11 cellular contexts compared by ENCODE assay signal in genomic region chr11:104151404-104152204, GRCh38. TPM values are rescaled to one million over a fixed set of nuclear protein-coding genes. Genes with fewer than 3 reads are reported as not detected.
DNase-seq lines count a peak whose midpoint lies in the region; ATAC-seq, FAIRE-seq and TF ChIP-seq lines count a peak whose summit lies in the region.
"Had no signal": no experiment of that assay in that cellular context is flagged by ENCODE, and none has a peak within 500 bp of the region (broad histone marks: within the 10 kb centered on the region; RNA-seq: fewer than 3 reads in every experiment).

No MANE protein-coding gene starts in this region.

- no TSS peak for BruUV-seq in OCI-LY7 (replicated peaks; lab: Mats Ljungman, UMichigan)

- POLR2A ChIA-PET in A549 (lab: Yijun Ruan, JAX) (no interaction called here), OCI-LY7 (lab: Charles Lee) (interaction anchor here (0.6 to 2.5 kb wide), 4 partner anchors 12 to 1441 kb away, joined by 3 to 28 read pairs (median 6); partner anchors contain the start of gene PDGFD)

- H3K9me2 ChIP-seq in OCI-LY7 (ENCODE audit: insufficient read depth, low read length) = no peaks in the 10 kb centered on the region

- no peaks in the 10 kb centered on the region for H3K9me3 Mint-ChIP-seq in activated T-cell treated with anti-CD3 and anti-CD28 coated beads, Interleukin-2, amount 50 U/mL, for 4 hours

- TF ChIP-seq CTCF in A549 (IDR thresholded peaks at IDR 0.05) = no peak; the same call in 2 of the 3 replicates
- TF ChIP-seq CTCF in GM06990 (IDR thresholded peaks at IDR 0.05; ENCODE audit: insufficient read depth, low read length, poor library complexity, severe bottlenecking) = peak; percentile 33
- peak; percentile 82 for TF ChIP-seq CTCF in OCI-LY7 (conservative IDR thresholded peaks at IDR 0.05; ENCODE audit: low read length)

- H3K36me3 ChIP-seq in GM06990 (ENCODE audit: control insufficient read depth, insufficient read depth, low read length) (no peaks in the 10 kb centered on the region), OCI-LY7 (ENCODE audit: insufficient read depth, low read length) (no peaks in the 10 kb centered on the region)
- H3K36me3 ChIP-seq: vagina had no signal

- H3K36me3 Mint-ChIP-seq in activated T-cell treated with anti-CD3 and anti-CD28 coated beads, Interleukin-2, amount 50 U/mL, for 4 hours (ENCODE audit: insufficient read depth) = no peaks in the 10 kb centered on the region

- no peak overlapping the region for H3K4me2 ChIP-seq in A549
- H3K4me2 ChIP-seq in OCI-LY7 (ENCODE audit: low read length) = peak overlapping the region; percentile 57

- no peaks in the 10 kb centered on the region for H3K27me3 ChIP-seq in GM06990 (replicated peaks; ENCODE audit: control insufficient read depth, insufficient read depth, low read length)
- H3K27me3 ChIP-seq: vagina had no signal

- peak overlapping the region; percentile 57 for H2AFZ ChIP-seq in OCI-LY7 (ENCODE audit: low read length)

- no peak overlapping the region for H3K4me3 ChIP-seq in A549
- no peak overlapping the region for H3K4me3 ChIP-seq in GM06990 (replicated peaks; ENCODE audit: low read depth, low read length)
- no peak overlapping the region for H3K4me3 ChIP-seq in OCI-LY7 (ENCODE audit: low read depth, low read length, poor library complexity, severe bottlenecking)
- H3K4me3 ChIP-seq: vagina had no signal

- peaks cover 3% of the 10 kb centered on the region; the same call in 1 of the 2 replicates for H3K79me2 ChIP-seq in OCI-LY7 (ENCODE audit: insufficient read depth, low read depth, low read length)

- FAIRE-seq in A549 (lab: Jason Lieb, UNC) (no peak), HTR-8/SVneo (lab: Jason Lieb, UNC) (no peak)

- no peak overlapping the region for H3K27ac ChIP-seq in A549
- no peak overlapping the region for H3K27ac ChIP-seq in OCI-LY7 (ENCODE audit: low read depth, low read length, poor library complexity, severe bottlenecking)
- H3K27ac ChIP-seq: vagina had no signal

- peak; percentile 22 to 25; a peak in 2 of 5 replicates for TF ChIP-seq RAD21 in A549 (conservative IDR thresholded peaks at IDR 0.05 in 1 of 2, IDR thresholded peaks at IDR 0.05 in 1 of 2)

- 77% methylated on average over 8 of the region's 8 CpGs for WGBS in A549 (ENCODE audit: missing lambda C conversion rate)

- H3K27me3 Mint-ChIP-seq in activated T-cell treated with anti-CD3 and anti-CD28 coated beads, Interleukin-2, amount 50 U/mL, for 4 hours (ENCODE audit: low read depth) = peaks cover 1% of the 10 kb centered on the region

- no peak for TF ChIP-seq EP300 in A549 (IDR thresholded peaks at IDR 0.05)

- 0 out of 3 replicates have a peak, but pooled peaks cover 4% of the 10 kb centered on the region for H3K9me3 ChIP-seq in A549
- H3K9me3 ChIP-seq in OCI-LY7 (ENCODE audit: low read length) = no peaks in the 10 kb centered on the region
- H3K9me3 ChIP-seq: vagina had no signal

- H4K20me1 ChIP-seq in OCI-LY7 (ENCODE audit: insufficient read depth, low read length) = no peaks in the 10 kb centered on the region

- CTCF ChIA-PET in A549 (lab: Yijun Ruan, JAX) = interaction anchor here (1.1 kb wide), 1 partner anchor 16 kb away, joined by 3 read pairs; no protein-coding TSS in a partner anchor
- CTCF ChIA-PET in OCI-LY7 (lab: Charles Lee; ENCODE audit: unreplicated experiment) = no interaction called here

- H3K4me1 ChIP-seq in A549 (peaks cover 17% of the 10 kb centered on the region), OCI-LY7 (ENCODE audit: insufficient read depth, low read length, poor library complexity, severe bottlenecking) (peaks cover 21% of the 10 kb centered on the region)

- no peak for ATAC-seq in A549
- no peak for ATAC-seq in activated T-cell treated with anti-CD3 and anti-CD28 coated beads, Interleukin-2, amount 50 U/mL, for 4 hours
- ATAC-seq in GM21528 (IDR thresholded peaks at IDR 0.05; ENCODE audit: low FRiP score, unreplicated experiment) = no peak

- no peak overlapping the region for H3K4me3 Mint-ChIP-seq in activated T-cell treated with anti-CD3 and anti-CD28 coated beads, Interleukin-2, amount 50 U/mL, for 4 hours

- intact Hi-C loops in OCI-LY7 (cut with micrococcal nuclease; ENCODE audit: unreplicated experiment) = loop anchor here (1.0 to 5.0 kb wide), 2 partner anchors 181 to 469 kb away; no protein-coding TSS in a partner anchor

- TF ChIP-seq POLR2A in A549 (IDR thresholded peaks at IDR 0.05; ENCODE audit: low read length) = no peak

- DNase-seq in A549 (ENCODE audit: low read depth in 1 of 2, low spot score in 1 of 2) = no peak
- no peak for DNase-seq in GM06990 (ENCODE audit: extremely low read depth, insufficient read length)
- peak; percentile 38 for DNase-seq in OCI-LY7 (ENCODE audit: low spot score)
- DNase-seq in fibroblast of peridontal ligament (ENCODE audit: extremely low read depth) = peak; percentile 42
- DNase-seq in HTR-8/SVneo (ENCODE audit: insufficient read length, low spot score) = no peak
- DNase-seq in activated T-cell treated with anti-CD3 and anti-CD28 coated beads, Interleukin-2, amount 50 U/mL, for 4 hours = no peak
- DNase-seq in NCI-H187 treated with DMSO at 0.1 percent for 48 hours (lab: John Stamatoyannopoulos, UW) = no peak
- DNase-seq: stimulated activated CD4-positive, alpha-beta T cell treated with anti-CD3 and anti-CD28 coated beads, Interleukin-15, amount 100 ng/mL, for 24 hours; T1000 had no signal

- peaks cover 3% of the 10 kb centered on the region for H3K4me1 Mint-ChIP-seq in activated T-cell treated with anti-CD3 and anti-CD28 coated beads, Interleukin-2, amount 50 U/mL, for 4 hours (ENCODE audit: low read depth)

TF ChIP-seq in A549, 52 proteins besides CTCF, POLR2A, EP300 and RAD21 (continues in another document):
- TF ChIP-seq, protein P1, sequence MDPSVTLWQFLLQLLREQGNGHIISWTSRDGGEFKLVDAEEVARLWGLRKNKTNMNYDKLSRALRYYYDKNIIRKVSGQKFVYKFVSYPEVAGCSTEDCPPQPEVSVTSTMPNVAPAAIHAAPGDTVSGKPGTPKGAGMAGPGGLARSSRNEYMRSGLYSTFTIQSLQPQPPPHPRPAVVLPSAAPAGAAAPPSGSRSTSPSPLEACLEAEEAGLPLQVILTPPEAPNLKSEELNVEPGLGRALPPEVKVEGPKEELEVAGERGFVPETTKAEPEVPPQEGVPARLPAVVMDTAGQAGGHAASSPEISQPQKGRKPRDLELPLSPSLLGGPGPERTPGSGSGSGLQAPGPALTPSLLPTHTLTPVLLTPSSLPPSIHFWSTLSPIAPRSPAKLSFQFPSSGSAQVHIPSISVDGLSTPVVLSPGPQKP (IDR thresholded peaks at IDR 0.05; ENCODE audit: low read depth, low read length) = no peak
- TF ChIP-seq FOSB (CRISPR knock-in tag; IDR thresholded peaks at IDR 0.05) (no peak), FOSL2 (IDR thresholded peaks at IDR 0.05) (no peak), FOSL2 (CRISPR knock-in tag; IDR thresholded peaks at IDR 0.05) (no peak), JUN (IDR thresholded peaks at IDR 0.05) (no peak), REST (IDR thresholded peaks at IDR 0.05) (no peak), EHF (CRISPR knock-in tag; IDR thresholded peaks at IDR 0.05) (no peak), FOXS1 (CRISPR knock-in tag; IDR thresholded peaks at IDR 0.05) (no peak), HOXA7 (CRISPR knock-in tag; IDR thresholded peaks at IDR 0.05) (no peak), HOXB13 (CRISPR knock-in tag; IDR thresholded peaks at IDR 0.05; ENCODE audit: low read depth) (no peak), ESRRA (IDR thresholded peaks at IDR 0.05; ENCODE audit: borderline replicate concordance, low read length) (no peak), RCOR1 (IDR thresholded peaks at IDR 0.05; ENCODE audit: low read depth, low read length) (no peak), NPAS2 (CRISPR knock-in tag; IDR thresholded peaks at IDR 0.05; ENCODE audit: borderline replicate concordance) (no peak), ZSCAN20 (CRISPR knock-in tag; IDR thresholded peaks at IDR 0.05) (no peak)

RNA-seq across cellular contexts. Expression of gene PDGFD, which starts 12.3 kb away (rescaled TPM):
- polyA plus RNA-seq in A549 (2011; rRNA removed) = 29.7 TPM in 2 replicates
- 5.4 and 7.3 TPM in 2 replicates for polyA plus RNA-seq in A549 (2012; cell fraction: cytosol; rRNA removed)
- 4.6 and 5.4 TPM in 2 replicates for polyA plus RNA-seq in A549 (2012; cell fraction: nucleus; rRNA removed)
- 10.6 to 12.9 TPM (median 11.1 TPM) in 3 replicates for polyA plus RNA-seq in A549 (2017; fragmentation: RNase III; extraction: RNeasy Plus Mini Kit Qiagen cat#74134 plus additional on column Dnase treatment)
- 11.2 and 11.9 TPM in 2 replicates for polyA minus RNA-seq in A549 (2011; rRNA and poly(A)+ RNA removed)
- 0.98 and 1.0 TPM in 2 replicates for total RNA-seq in OCI-LY7 (2014; rRNA removed; shearing (Covaris generic))
- total RNA-seq in OCI-LY7 (2022) = 6.0 and 8.8 TPM in 2 replicates
- total RNA-seq in activated T-cell treated with anti-CD3 and anti-CD28 coated beads, Interleukin-2, amount 50 U/mL, for 4 hours = under 1 TPM; 0.05 to 0.16 (median 0.10) TPM

Comparison
In these comparisons a context has a peak if more than half of its experiments do, and no peak if none do; other contexts are left out.
1. DNase-seq: peak in OCI-LY7 (single experiment) and fibroblast of peridontal ligament (single experiment); none in A549 (0 of 2), GM06990 (single experiment), HTR-8/SVneo (single experiment), activated T-cell treated with anti-CD3 and anti-CD28 coated beads, Interleukin-2, amount 50 U/mL, for 4 hours (single experiment) and NCI-H187 treated with DMSO at 0.1 percent for 48 hours (single experiment).